In the genomic region with DNA sequence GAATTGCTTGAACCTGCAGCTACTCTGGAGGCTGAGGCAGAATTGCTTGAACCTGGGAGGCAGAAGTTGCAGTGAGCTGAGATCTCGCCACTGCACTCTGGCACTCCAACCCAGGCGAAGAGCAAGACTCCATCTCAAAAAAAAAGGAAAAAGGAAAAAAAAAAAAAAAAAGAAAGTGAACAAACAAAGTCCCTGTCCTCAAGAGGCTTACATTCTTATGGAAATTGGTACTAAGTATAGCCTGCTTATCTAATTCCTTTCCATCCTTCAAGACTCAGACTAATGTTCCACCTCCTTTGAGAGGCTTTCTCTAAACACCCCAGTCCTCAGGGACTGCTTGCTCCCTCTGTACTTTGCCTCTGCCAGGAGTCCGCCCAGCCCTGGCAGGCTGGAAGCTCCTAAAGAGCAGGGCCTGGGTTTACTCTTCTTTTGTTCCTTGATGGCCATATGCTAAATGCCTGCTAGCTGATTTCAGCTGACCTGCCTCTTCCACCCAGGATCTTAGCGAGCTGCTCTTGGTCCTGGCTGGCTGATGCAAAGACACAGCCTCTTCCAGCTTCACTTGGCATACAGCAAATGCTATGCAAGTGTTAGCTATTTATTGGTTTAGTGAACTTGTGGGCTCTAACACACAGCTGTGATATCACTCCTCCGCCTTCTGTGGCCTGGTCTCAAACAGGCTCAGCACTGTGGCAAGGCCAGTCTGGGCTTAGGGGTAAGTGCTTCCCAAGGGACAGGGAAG, we compare ENCODE assay signal across 10 cellular contexts. TPM values are rescaled to one million over a fixed set of nuclear protein-coding genes. Genes with fewer than 3 reads are reported as not detected.
DNase-seq lines count a peak whose midpoint lies in the region; ATAC-seq and TF ChIP-seq lines count a peak whose summit lies in the region.
"Had no signal": no experiment of that assay in that cellular context is flagged by ENCODE, and none has a peak within 500 bp of the region (broad histone marks: within the 10 kb centered on the region; RNA-seq: fewer than 3 reads in every experiment).

No MANE protein-coding gene starts in this region.

- peak overlapping the region in 54 of 59 donors; percentile 3 to 89 (median 71) for H3K27ac ChIP-seq in dorsolateral prefrontal cortex
- peak overlapping the region; percentile 86 for H3K27ac ChIP-seq in muscle layer of colon (ENCODE audit: low read depth, low read length)
- H3K27ac ChIP-seq: BLaER1 treated with 17β-estradiol and CSF1 and Interleukin-3, amounts not matched to agents 10 nM and 100 nM had no signal

- peaks cover 3% of the 10 kb centered on the region for H3K36me3 ChIP-seq in muscle layer of colon (ENCODE audit: insufficient read depth, low read length)

- no peak for DNase-seq in activated naive CD4-positive, alpha-beta T cell treated with anti-CD3 and anti-CD28 coated beads, Interleukin-2, amount 50 U/mL, for 16 hours
- DNase-seq in dorsolateral prefrontal cortex (no peak), hippocampal formation (lab: John Stamatoyannopoulos, UW) (no peak), NCI-H2107 treated with DMSO at 0.1 percent for 48 hours (lab: John Stamatoyannopoulos, UW; ENCODE audit: unreplicated experiment) (no peak), endothelial cell (ENCODE audit: low spot score) (no peak)
- DNase-seq: activated naive CD8-positive, alpha-beta T cell treated with anti-CD3 and anti-CD28 coated beads, Interleukin-2, amount 50 U/mL, for 24 hours had no signal

- peak overlapping the region; percentile 14 for H3K27ac Mint-ChIP-seq in activated naive CD4-positive, alpha-beta T cell treated with anti-CD3 and anti-CD28 coated beads, Interleukin-2, amount 50 U/mL, for 24 hours
- no peak overlapping the region for H3K27ac Mint-ChIP-seq in endothelial cell (ENCODE audit: unreplicated experiment)
- H3K27ac Mint-ChIP-seq: activated naive CD8-positive, alpha-beta T cell treated with anti-CD3 and anti-CD28 coated beads, Interleukin-2, amount 50 U/mL, for 24 hours had no signal

- no peak for TF ChIP-seq CTCF in dorsolateral prefrontal cortex (IDR thresholded peaks at IDR 0.05 in 54 of 56, conservative IDR thresholded peaks at IDR 0.05 in 2 of 56; ENCODE audit: low read depth in 1 of 56, partially characterized antibody in 56 of 56)
- no peak for TF ChIP-seq CTCF in endothelial cell (IDR thresholded peaks at IDR 0.05; ENCODE audit: unreplicated experiment)

- no peaks in the 10 kb centered on the region for H3K27me3 Mint-ChIP-seq in activated naive CD4-positive, alpha-beta T cell treated with anti-CD3 and anti-CD28 coated beads, Interleukin-2, amount 50 U/mL, for 24 hours
- peaks cover 5% of the 10 kb centered on the region for H3K27me3 Mint-ChIP-seq in endothelial cell (ENCODE audit: unreplicated experiment)
- H3K27me3 Mint-ChIP-seq: activated naive CD8-positive, alpha-beta T cell treated with anti-CD3 and anti-CD28 coated beads, Interleukin-2, amount 50 U/mL, for 24 hours had no signal

- H3K27me3 ChIP-seq in dorsolateral prefrontal cortex (no peaks in the 10 kb centered on the region), muscle layer of colon (ENCODE audit: control insufficient read depth in 1 of 2, insufficient read depth in 2 of 2, low read length in 2 of 2) (no peaks in the 10 kb centered on the region)
- H3K27me3 ChIP-seq: BLaER1 treated with 17β-estradiol and CSF1 and Interleukin-3, amounts not matched to agents 10 nM and 100 nM had no signal

- peak overlapping the region; percentile 36 for H3K9ac ChIP-seq in muscle layer of colon (ENCODE audit: low read length)

- peaks cover 71% of the 10 kb centered on the region for H3K4me1 Mint-ChIP-seq in activated naive CD4-positive, alpha-beta T cell treated with anti-CD3 and anti-CD28 coated beads, Interleukin-2, amount 50 U/mL, for 24 hours
- peaks cover 44% of the 10 kb centered on the region for H3K4me1 Mint-ChIP-seq in endothelial cell (ENCODE audit: unreplicated experiment)

- no peak overlapping the region for H3K4me3 Mint-ChIP-seq in activated naive CD4-positive, alpha-beta T cell treated with anti-CD3 and anti-CD28 coated beads, Interleukin-2, amount 50 U/mL, for 24 hours
- no peak overlapping the region for H3K4me3 Mint-ChIP-seq in endothelial cell (ENCODE audit: unreplicated experiment)
- H3K4me3 Mint-ChIP-seq: activated naive CD8-positive, alpha-beta T cell treated with anti-CD3 and anti-CD28 coated beads, Interleukin-2, amount 50 U/mL, for 24 hours had no signal

- H3K4me1 ChIP-seq in muscle layer of colon (ENCODE audit: insufficient read depth, low read length): peaks cover 74% of the 10 kb centered on the region

- H3K4me3 ChIP-seq in dorsolateral prefrontal cortex (no peak overlapping the region), muscle layer of colon (ENCODE audit: low read depth in 1 of 2, low read length in 2 of 2) (no peak overlapping the region)
- H3K4me3 ChIP-seq: BLaER1 treated with 17β-estradiol and CSF1 and Interleukin-3, amounts not matched to agents 10 nM and 100 nM had no signal

- H3K9me3 ChIP-seq in muscle layer of colon (ENCODE audit: low read length): no peaks in the 10 kb centered on the region
- H3K9me3 ChIP-seq: BLaER1 treated with 17β-estradiol and CSF1 and Interleukin-3, amounts not matched to agents 10 nM and 100 nM had no signal

- intact Hi-C loops in dorsolateral prefrontal cortex (cut with DNase I): no loop called here

- no peak for ATAC-seq in GM21619 (IDR thresholded peaks at IDR 0.05; ENCODE audit: unreplicated experiment)
- ATAC-seq: activated naive CD8-positive, alpha-beta T cell treated with anti-CD3 and anti-CD28 coated beads, Interleukin-2, amount 50 U/mL, for 24 hours had no signal

- H3K36me3 Mint-ChIP-seq in activated naive CD4-positive, alpha-beta T cell treated with anti-CD3 and anti-CD28 coated beads, Interleukin-2, amount 50 U/mL, for 24 hours: peaks cover 3% of the 10 kb centered on the region
- peaks cover 30% of the 10 kb centered on the region for H3K36me3 Mint-ChIP-seq in endothelial cell (ENCODE audit: low read depth, unreplicated experiment)

- H3K9me3 Mint-ChIP-seq in activated naive CD4-positive, alpha-beta T cell treated with anti-CD3 and anti-CD28 coated beads, Interleukin-2, amount 50 U/mL, for 24 hours: no peaks in the 10 kb centered on the region
- no peaks in the 10 kb centered on the region for H3K9me3 Mint-ChIP-seq in endothelial cell (ENCODE audit: unreplicated experiment)
- H3K9me3 Mint-ChIP-seq: activated naive CD8-positive, alpha-beta T cell treated with anti-CD3 and anti-CD28 coated beads, Interleukin-2, amount 50 U/mL, for 24 hours had no signal

RNA-seq across cellular contexts. Expression of gene SLC9A1, which starts 9.8 kb away (rescaled TPM):
- total RNA-seq in dorsolateral prefrontal cortex (10 to 100 TPM; 16.2 to 58.9 (median 38.4) TPM), endothelial cell (ENCODE audit: unreplicated experiment) (96.2 TPM)
